In the genomic region with DNA sequence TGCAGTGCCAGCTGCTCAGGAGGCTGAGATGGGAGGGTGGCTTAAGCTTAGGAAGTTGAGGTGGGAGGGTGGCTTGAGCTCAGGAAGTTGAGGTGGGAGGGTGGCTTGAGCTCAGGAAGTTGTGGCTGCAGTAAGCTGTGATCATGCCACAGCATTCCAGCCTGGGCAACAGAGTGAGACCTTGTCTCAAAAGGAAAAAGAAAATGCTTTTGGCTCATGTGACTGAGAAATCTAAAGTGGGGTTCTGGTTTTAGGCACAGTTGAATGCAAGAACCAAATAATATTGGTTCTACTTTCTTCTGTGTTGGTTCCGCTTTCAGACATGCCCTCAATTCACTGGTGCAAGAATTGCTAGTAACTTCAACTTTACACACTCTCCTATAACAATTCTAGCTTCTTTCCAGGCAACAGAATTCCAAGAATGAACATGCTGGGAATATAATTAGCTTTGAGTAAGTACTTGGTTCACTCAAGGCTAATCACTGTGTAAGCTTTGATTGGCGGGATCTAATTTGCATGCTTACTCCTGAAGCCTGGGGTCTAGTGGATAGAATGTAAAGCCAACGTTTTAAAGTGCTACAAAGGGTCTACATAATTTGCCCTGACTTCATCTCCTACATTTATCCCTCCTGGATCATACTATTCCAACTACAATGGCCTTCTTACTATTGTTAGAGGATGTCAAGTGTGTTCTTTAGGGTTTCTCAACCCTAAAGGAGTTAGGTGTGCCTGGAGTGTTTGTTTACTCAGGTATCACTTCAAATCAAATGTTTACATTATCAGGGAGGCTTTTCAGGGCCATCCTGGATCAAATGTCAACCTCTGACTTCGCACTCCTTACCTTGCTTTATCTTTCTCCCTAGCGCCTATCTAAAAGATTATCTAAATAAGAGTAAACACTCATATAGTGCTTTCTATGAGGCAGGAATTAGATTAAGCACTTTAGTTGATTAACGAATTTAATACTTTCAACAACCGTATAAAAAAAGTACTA, we compare ENCODE assay signal across 9 cellular contexts.
DNase-seq lines count a peak whose midpoint lies in the region; ATAC-seq, FAIRE-seq and TF ChIP-seq lines count a peak whose summit lies in the region.
"Had no signal": no experiment of that assay in that cellular context is flagged by ENCODE, and none has a peak within 500 bp of the region (broad histone marks: within the 10 kb centered on the region; RNA-seq: fewer than 3 reads in every experiment).

No MANE protein-coding gene starts in this region.

- no peak for TF ChIP-seq POLR2A in GM12891 (IDR thresholded peaks at IDR 0.05; ENCODE audit: low read depth, low read length)

- ATAC-seq in HG02852 (IDR thresholded peaks at IDR 0.05; ENCODE audit: unreplicated experiment), result peak; percentile 54
- peak; percentile 19 for ATAC-seq in left lobe of liver
- no peak for ATAC-seq in GM19351 (IDR thresholded peaks at IDR 0.05; ENCODE audit: unreplicated experiment)

- no peak for DNase-seq in GM12891 (ENCODE audit: insufficient read length, low spot score)
- DNase-seq in NCI-H748 treated with DMSO at 0.1 percent for 48 hours (lab: John Stamatoyannopoulos, UW), result peak; percentile 33
- no peak for DNase-seq in left lobe of liver (ENCODE audit: low spot score)
- no peak for DNase-seq in activated T-cell treated with anti-CD3 and anti-CD28 coated beads, Interleukin-2, amount 50 U/mL, for 48 hours
- no peak for DNase-seq in stimulated activated CD4-positive, alpha-beta T cell treated with anti-CD3 and anti-CD28 coated beads, Interleukin-15, amount 100 ng/mL, for 24 hours
- DNase-seq in coronary artery (ENCODE audit: low spot score), result no peak
- DNase-seq: activated CD8-positive, alpha-beta memory T cell treated with anti-CD3 and anti-CD28 coated beads, Interleukin-2, amount 50 U/mL, for 48 hours had no signal

- FAIRE-seq in GM12891 (lab: Jason Lieb, UNC), result peak; percentile 78

- no peak overlapping the region for H3K27ac ChIP-seq in coronary artery

- H3K4me3 ChIP-seq in coronary artery, result no peak overlapping the region

- no peak for TF ChIP-seq CTCF in coronary artery (IDR thresholded peaks at IDR 0.05)

TF ChIP-seq in GM12891, 5 proteins besides CTCF, POLR2A, EP300 and RAD21:
- TF ChIP-seq POLR2AphosphoS5 (IDR thresholded peaks at IDR 0.05; ENCODE audit: low read depth, low read length), result no peak
- no peak for TF ChIP-seq SPI1 (IDR thresholded peaks at IDR 0.05; ENCODE audit: low read depth, low read length)
- TF ChIP-seq TAF1 (IDR thresholded peaks at IDR 0.05; ENCODE audit: low read depth, low read length), result no peak
- no peak for TF ChIP-seq PAX5 (IDR thresholded peaks at IDR 0.05; ENCODE audit: insufficient read depth, low read length, severe bottlenecking)
- no peak for TF ChIP-seq POU2F2 (IDR thresholded peaks at IDR 0.05; ENCODE audit: low read depth, low read length)
